In genomic region chr16:46482895-46483294, GRCh38 we compare ENCODE assay signal across 20 cellular contexts.
DNase-seq lines count a peak whose midpoint lies in the region; ATAC-seq and TF ChIP-seq lines count a peak whose summit lies in the region.
"Had no signal": no experiment of that assay in that cellular context is flagged by ENCODE, and none has a peak within 500 bp of the region (broad histone marks: within the 10 kb centered on the region; RNA-seq: fewer than 3 reads in every experiment).

No MANE protein-coding gene starts in this region.

- no peak overlapping the region for H2AFZ ChIP-seq in MM.1S (ENCODE audit: low read length)

- H3K9me3 ChIP-seq in BE2C (no peaks in the 10 kb centered on the region), DOHH2 (ENCODE audit: control insufficient read depth, insufficient read depth, low read length) (no peaks in the 10 kb centered on the region), MM.1S (replicated peaks; ENCODE audit: insufficient read depth, low read length) (no peaks in the 10 kb centered on the region)
- H3K9me3 ChIP-seq: body of pancreas, neutrophil, psoas muscle had no signal

- H3K27ac ChIP-seq in DOHH2 (ENCODE audit: low read depth, low read length) (no peak overlapping the region), MM.1S (ENCODE audit: low read length) (no peak overlapping the region)
- H3K27ac ChIP-seq: body of pancreas, HL-60, neutrophil, psoas muscle, RWPE1, stomach had no signal

- H4K20me1 ChIP-seq in DOHH2 (ENCODE audit: control insufficient read depth, insufficient read depth, low read depth, low read length) (no peaks in the 10 kb centered on the region), MM.1S (ENCODE audit: insufficient read depth, low read length) (no peaks in the 10 kb centered on the region)

- H3K79me2 ChIP-seq in DOHH2 (ENCODE audit: control insufficient read depth, low read length) (no peaks in the 10 kb centered on the region), MM.1S (ENCODE audit: low read length) (no peaks in the 10 kb centered on the region)

- no peaks in the 10 kb centered on the region for H3K9me2 ChIP-seq in DOHH2 (replicated peaks; ENCODE audit: control insufficient read depth, low read length)
- H3K9me2 ChIP-seq in MM.1S (replicated peaks; ENCODE audit: insufficient read depth, low read length), result no peaks in the 10 kb centered on the region

- DNase-seq in BE2C (no peak), LNCaP clone FGC (ENCODE audit: low read depth) (no peak), RKO (ENCODE audit: low spot score) (peak; percentile 32), ecto neural progenitor cell (ENCODE audit: low spot score) (no peak), MM.1S (no peak)
- DNase-seq: activated effector memory CD4-positive, alpha-beta T cell treated with Interleukin-2 at 50 U/mL for 16 hours; body of pancreas; Calu3; KG1; kidney glomerular epithelial cell; NCI-H1436; psoas muscle; small intestine; stomach; SW 1271 had no signal

- no peak overlapping the region for H3K9ac ChIP-seq in MM.1S (ENCODE audit: low read length)

- H3F3A ChIP-seq in DOHH2 (ENCODE audit: control insufficient read depth, insufficient read depth) (no peaks in the 10 kb centered on the region), MM.1S (ENCODE audit: insufficient read depth, low read length) (no peaks in the 10 kb centered on the region)

- no peaks in the 10 kb centered on the region for H3K27me3 ChIP-seq in BE2C
- no peaks in the 10 kb centered on the region for H3K27me3 ChIP-seq in DOHH2 (ENCODE audit: control insufficient read depth, low read length)
- H3K27me3 ChIP-seq in MM.1S (replicated peaks; ENCODE audit: insufficient read depth, low read length), result no peaks in the 10 kb centered on the region
- H3K27me3 ChIP-seq: body of pancreas, neutrophil, stomach had no signal

- no peaks in the 10 kb centered on the region for H3K36me3 ChIP-seq in BE2C
- H3K36me3 ChIP-seq in DOHH2 (ENCODE audit: control insufficient read depth, low read length), result no peaks in the 10 kb centered on the region
- H3K36me3 ChIP-seq in MM.1S (replicated peaks; ENCODE audit: insufficient read depth, low read length), result no peaks in the 10 kb centered on the region
- H3K36me3 ChIP-seq: neutrophil, stomach had no signal

- H3K4me2 ChIP-seq in DOHH2 (ENCODE audit: low read length), result no peak overlapping the region
- H3K4me2 ChIP-seq in MM.1S (ENCODE audit: low read depth, low read length), result no peak overlapping the region

- H3K4me1 ChIP-seq in BE2C (no peaks in the 10 kb centered on the region), DOHH2 (ENCODE audit: control insufficient read depth, low read length) (no peaks in the 10 kb centered on the region), MM.1S (ENCODE audit: low read length) (no peaks in the 10 kb centered on the region)
- H3K4me1 ChIP-seq: body of pancreas, psoas muscle, stomach had no signal

- TF ChIP-seq CTCF in BE2C (IDR thresholded peaks at IDR 0.05; ENCODE audit: low read depth, low read length) (0 out of 2 replicates have a peak, but pooled peaks have one; percentile 8), DOHH2 (IDR thresholded peaks at IDR 0.05; ENCODE audit: low read depth, low read length, poor library complexity, severe bottlenecking) (peak; percentile 11), LNCaP clone FGC (IDR thresholded peaks at IDR 0.05; ENCODE audit: control insufficient read depth, extremely low read depth, insufficient read depth) (peak; percentile 49), MM.1S (IDR thresholded peaks at IDR 0.05; ENCODE audit: low read length) (no peak)

- H3K4me3 ChIP-seq in BE2C (ENCODE audit: low read depth, low read length) (no peak overlapping the region), DOHH2 (ENCODE audit: low read length) (no peak overlapping the region), LNCaP clone FGC (ENCODE audit: low read depth, low read length) (no peak overlapping the region), MM.1S (ENCODE audit: low read length) (no peak overlapping the region)
- H3K4me3 ChIP-seq: body of pancreas, psoas muscle, stomach had no signal

- ATAC-seq in HG03045 (IDR thresholded peaks at IDR 0.05; ENCODE audit: unreplicated experiment), result no peak
- ATAC-seq: body of pancreas, psoas muscle had no signal
